ENCODE assay signal across 9 cellular contexts in genomic region chr13:32284927-32285632, GRCh38. TPM values are rescaled to one million over a fixed set of nuclear protein-coding genes. Genes with fewer than 3 reads are reported as not detected.
DNase-seq lines count a peak whose midpoint lies in the region; ATAC-seq and TF ChIP-seq lines count a peak whose summit lies in the region.
"Had no signal": no experiment of that assay in that cellular context is flagged by ENCODE, and none has a peak within 500 bp of the region (broad histone marks: within the 10 kb centered on the region; RNA-seq: fewer than 3 reads in every experiment).

No MANE protein-coding gene starts in this region.

- no peaks in the 10 kb centered on the region for H3K36me3 Mint-ChIP-seq in mesothelial cell of epicardium
- no peaks in the 10 kb centered on the region for H3K36me3 Mint-ChIP-seq in type B pancreatic cell

- H3K4me3 Mint-ChIP-seq in mesothelial cell of epicardium (no peak overlapping the region), type B pancreatic cell (no peak overlapping the region)

- H3K9me3 Mint-ChIP-seq in mesothelial cell of epicardium (no peaks in the 10 kb centered on the region), type B pancreatic cell (no peaks in the 10 kb centered on the region)

- H3K9ac ChIP-seq in NT2/D1 (ENCODE audit: insufficient read length, low read depth), result no peak overlapping the region

- no peaks in the 10 kb centered on the region for H3K27me3 ChIP-seq in NT2/D1 (ENCODE audit: insufficient read depth, insufficient read length)

- H3K36me3 ChIP-seq in NT2/D1 (ENCODE audit: insufficient read depth, insufficient read length, low read length), result no peaks in the 10 kb centered on the region

- no peaks in the 10 kb centered on the region for H3K27me3 Mint-ChIP-seq in mesothelial cell of epicardium (ENCODE audit: low read depth)
- H3K27me3 Mint-ChIP-seq in type B pancreatic cell, result no peaks in the 10 kb centered on the region

- H3K27ac Mint-ChIP-seq in mesothelial cell of epicardium (peak overlapping the region; percentile 93), type B pancreatic cell (peak overlapping the region; percentile 67)

- ATAC-seq in GM18511 (IDR thresholded peaks at IDR 0.05; ENCODE audit: unreplicated experiment), result no peak

- peak; percentile 11 for DNase-seq in NT2/D1 (ENCODE audit: low read depth, low spot score)
- peak; percentile 66 for DNase-seq in epithelial cell of esophagus (ENCODE audit: low read depth)
- DNase-seq in mesothelial cell of epicardium (ENCODE audit: low spot score in 2 of 2, unreplicated experiment in 2 of 2), result no peak
- DNase-seq in type B pancreatic cell (ENCODE audit: extremely low spot score, unreplicated experiment), result no peak
- DNase-seq in NCI-H524 treated with DMSO at 0.1 percent for 48 hours (lab: John Stamatoyannopoulos, UW), result no peak
- no peak for DNase-seq in stimulated activated CD4-positive, alpha-beta T cell treated with anti-CD3 and anti-CD28 coated beads, Interleukin-2, amount 100 ng/mL, for 24 hours
- no peak for DNase-seq in stimulated activated CD4-positive, alpha-beta T cell treated with anti-CD3 and anti-CD28 coated beads, Interleukin-4, amount 100 ng/mL, for 4 hours
- DNase-seq: NCI-H82 had no signal

- H3K4me1 ChIP-seq in NT2/D1 (ENCODE audit: insufficient read depth, insufficient read length), result no peaks in the 10 kb centered on the region

- H3K9me3 ChIP-seq in NT2/D1 (ENCODE audit: insufficient read depth, low read length), result no peaks in the 10 kb centered on the region

- H3K4me3 ChIP-seq in NT2/D1 (ENCODE audit: insufficient read length, low read depth) (no peak overlapping the region), epithelial cell of esophagus (ENCODE audit: low read length) (no peak overlapping the region)

- H3K4me1 Mint-ChIP-seq in mesothelial cell of epicardium (peaks cover 32% of the 10 kb centered on the region), type B pancreatic cell (ENCODE audit: unreplicated experiment) (peaks cover 20% of the 10 kb centered on the region)

- no peak for TF ChIP-seq CTCF in epithelial cell of esophagus (IDR thresholded peaks at IDR 0.05; ENCODE audit: insufficient read depth, low read depth, low read length, missing control alignments)
- TF ChIP-seq CTCF in mesothelial cell of epicardium (IDR thresholded peaks at IDR 0.05; ENCODE audit: unreplicated experiment), result no peak
- no peak for TF ChIP-seq CTCF in type B pancreatic cell (conservative IDR thresholded peaks at IDR 0.05)

RNA-seq across cellular contexts. Expression of gene ZAR1L, which starts 30.1 kb away (rescaled TPM):
- total RNA-seq in mesothelial cell of epicardium (0.16 TPM in 1 of 3 replicates, not detected in the others), type B pancreatic cell (ENCODE audit: low replicate concordance) (not detected in 2 replicates)

RNA-seq across cellular contexts. Expression of gene BRCA2, which starts 30.2 kb away (rescaled TPM):
- total RNA-seq in mesothelial cell of epicardium, result 6.5 to 10.3 TPM (median 8.1 TPM) in 3 replicates
- 4.3 and 10.6 TPM in 2 replicates for total RNA-seq in type B pancreatic cell (ENCODE audit: low replicate concordance)

Comparison
In these comparisons a context has a peak if more than half of its experiments do, and no peak if none do; other contexts are left out.
1. DNase-seq: peak in NT2/D1 (single experiment) and epithelial cell of esophagus (single experiment); none in mesothelial cell of epicardium (0 of 2), type B pancreatic cell (single experiment), NCI-H524 treated with DMSO at 0.1 percent for 48 hours (single experiment), stimulated activated CD4-positive, alpha-beta T cell treated with anti-CD3 and anti-CD28 coated beads, Interleukin-2, amount 100 ng/mL, for 24 hours (0 of 2) and stimulated activated CD4-positive, alpha-beta T cell treated with anti-CD3 and anti-CD28 coated beads, Interleukin-4, amount 100 ng/mL, for 4 hours (0 of 2).